ENCODE assay signal across 30 cellular contexts in genomic region chr21:32381571-32381970, GRCh38. TPM values are rescaled to one million over a fixed set of nuclear protein-coding genes. Genes with fewer than 3 reads are reported as not detected.
DNase-seq lines count a peak whose midpoint lies in the region; ATAC-seq and TF ChIP-seq lines count a peak whose summit lies in the region.
"Had no signal": no experiment of that assay in that cellular context is flagged by ENCODE, and none has a peak within 500 bp of the region (broad histone marks: within the 10 kb centered on the region; RNA-seq: fewer than 3 reads in every experiment).

No MANE protein-coding gene starts in this region.

- H3K27me3 Mint-ChIP-seq in osteocyte (ENCODE audit: unreplicated experiment) (no peaks in the 10 kb centered on the region), endodermal cell (ENCODE audit: insufficient read depth) (no peaks in the 10 kb centered on the region)
- H3K27me3 Mint-ChIP-seq in activated T-helper 1 cell treated with anti-CD3 and anti-CD28 coated beads, Interleukin-12 subunit alpha, Interleukin-12 subunit beta, Interleukin-2, Interleukin-4 antibody, amounts not matched to agents 30 ng/mL and 10 ng/mL and 1 ng/mL, durations not matched to agents 14 hours and 24 hours and 36 hours (ENCODE audit: insufficient read depth), result no peaks in the 10 kb centered on the region
- H3K27me3 Mint-ChIP-seq: stimulated activated naive B cell treated with anti-CD40 and anti-IgM and Interleukin-4, amounts not matched to agents 10 μg/mL and 1 μg/mL and 100 μg/mL, for 72 hours had no signal

- H3K36me3 ChIP-seq in SK-N-SH (replicated peaks in 1 of 2; ENCODE audit: control insufficient read depth in 1 of 2, insufficient read depth in 2 of 2, low read length in 1 of 2) (peaks cover 67 to 74% of the 10 kb centered on the region in 2 experiments), vagina (peaks cover 0 to 62% of the 10 kb centered on the region in 2 donors), endodermal cell (ENCODE audit: control insufficient read depth, insufficient read depth, low read length) (peaks cover 79% of the 10 kb centered on the region)

- TF ChIP-seq RAD21 in SK-N-SH (IDR thresholded peaks at IDR 0.05; ENCODE audit: low read length), result no peak

- TF ChIP-seq EP300 in SK-N-SH (IDR thresholded peaks at IDR 0.05; ENCODE audit: borderline replicate concordance in 1 of 2, low read depth in 1 of 2, low read length in 1 of 2), result no peak

- H3K9ac ChIP-seq in SK-N-SH, result peak overlapping the region; percentile 17; the same call in 1 of the 2 replicates
- no peak overlapping the region for H3K9ac ChIP-seq in endodermal cell (ENCODE audit: extremely low read depth, low read length, poor library complexity, severe bottlenecking)

- peak overlapping the region; percentile 48; the same call in 1 of the 2 replicates for H3K4me2 ChIP-seq in SK-N-SH
- H3K4me2 ChIP-seq: GM23338 had no signal

- WGBS in SK-N-SH (ENCODE audit: low lambda C conversion rate), result 79% methylated on average over 6 of the region's 6 CpGs
- 94 to 100% methylated on average over 5 to 6 of the region's 6 CpGs for WGBS in endodermal cell (ENCODE audit: insufficient coverage in 1 of 2, insufficient read length in 1 of 2), 2 experiments

- TF ChIP-seq POLR2A in vagina (IDR thresholded peaks at IDR 0.05), result no peak

- no peaks in the 10 kb centered on the region for H3K9me3 Mint-ChIP-seq in osteocyte (ENCODE audit: unreplicated experiment)
- no peaks in the 10 kb centered on the region for H3K9me3 Mint-ChIP-seq in activated T-helper 1 cell treated with anti-CD3 and anti-CD28 coated beads, Interleukin-12 subunit alpha, Interleukin-12 subunit beta, Interleukin-2, Interleukin-4 antibody, amounts not matched to agents 30 ng/mL and 10 ng/mL and 1 ng/mL, durations not matched to agents 14 hours and 24 hours and 36 hours
- no peaks in the 10 kb centered on the region for H3K9me3 Mint-ChIP-seq in endodermal cell
- H3K9me3 Mint-ChIP-seq: activated T-cell treated with anti-CD3 and anti-CD28 coated beads, Interleukin-2, amount 50 U/mL, for 72 hours; GM23338; stimulated activated naive B cell treated with anti-CD40 and anti-IgM and Interleukin-4, amounts not matched to agents 10 μg/mL and 1 μg/mL and 100 μg/mL, for 72 hours; T-helper 1 cell treated with Interleukin-12 subunit alpha and Interleukin-12 subunit beta and Interleukin-4 antibody, amounts not matched to agents 30 μg/mL and 1 μg/mL, for 36 hours had no signal

- no peak overlapping the region for H2AFZ ChIP-seq in SK-N-SH (ENCODE audit: low read depth)
- H2AFZ ChIP-seq: GM23338 had no signal

- no peak for TF ChIP-seq CTCF in SK-N-SH (IDR thresholded peaks at IDR 0.05)
- TF ChIP-seq CTCF in osteocyte (IDR thresholded peaks at IDR 0.05), result no peak
- TF ChIP-seq CTCF in vagina (IDR thresholded peaks at IDR 0.05), result no peak
- no peak for TF ChIP-seq CTCF in endodermal cell (conservative IDR thresholded peaks at IDR 0.05)

- peaks cover 6% of the 10 kb centered on the region; the same call in 1 of the 2 replicates for H4K20me1 ChIP-seq in SK-N-SH (ENCODE audit: insufficient read depth)

- no peaks in the 10 kb centered on the region for H3K27me3 ChIP-seq in SK-N-SH (ENCODE audit: insufficient read depth)
- no peaks in the 10 kb centered on the region for H3K27me3 ChIP-seq in vagina
- no peaks in the 10 kb centered on the region for H3K27me3 ChIP-seq in endodermal cell (ENCODE audit: control insufficient read depth, insufficient read depth, low read length, poor library complexity, severe bottlenecking)
- H3K27me3 ChIP-seq: body of pancreas, upper lobe of left lung had no signal

- intact Hi-C loops in vagina (cut with DNase I), result no loop called here
- intact Hi-C loops in activated T-helper 1 cell treated with anti-CD3 and anti-CD28 coated beads, Interleukin-12 subunit alpha, Interleukin-12 subunit beta, Interleukin-2, Interleukin-4 antibody, amounts not matched to agents 30 ng/mL and 10 ng/mL and 1 ng/mL, durations not matched to agents 14 hours and 24 hours and 36 hours (cut with micrococcal nuclease), result no loop called here

- H3F3A ChIP-seq in SK-N-SH (replicated peaks; ENCODE audit: insufficient read depth), result peaks cover 14% of the 10 kb centered on the region

- CTCF ChIA-PET in SK-N-SH (lab: Yijun Ruan, JAX), result no interaction called here

- peaks cover 55% of the 10 kb centered on the region for H3K36me3 Mint-ChIP-seq in osteocyte (ENCODE audit: unreplicated experiment)
- H3K36me3 Mint-ChIP-seq in activated T-helper 1 cell treated with anti-CD3 and anti-CD28 coated beads, Interleukin-12 subunit alpha, Interleukin-12 subunit beta, Interleukin-2, Interleukin-4 antibody, amounts not matched to agents 30 ng/mL and 10 ng/mL and 1 ng/mL, durations not matched to agents 14 hours and 24 hours and 36 hours (ENCODE audit: low read depth), result peaks cover 36% of the 10 kb centered on the region
- H3K36me3 Mint-ChIP-seq in endodermal cell (ENCODE audit: low read depth), result peaks cover 71% of the 10 kb centered on the region

- H3K9me2 ChIP-seq in SK-N-SH, result no peaks in the 10 kb centered on the region

- H3K4me1 Mint-ChIP-seq in osteocyte (ENCODE audit: unreplicated experiment), result peaks cover 20% of the 10 kb centered on the region
- peaks cover 9% of the 10 kb centered on the region for H3K4me1 Mint-ChIP-seq in activated T-helper 1 cell treated with anti-CD3 and anti-CD28 coated beads, Interleukin-12 subunit alpha, Interleukin-12 subunit beta, Interleukin-2, Interleukin-4 antibody, amounts not matched to agents 30 ng/mL and 10 ng/mL and 1 ng/mL, durations not matched to agents 14 hours and 24 hours and 36 hours (ENCODE audit: low read depth)
- H3K4me1 Mint-ChIP-seq in endodermal cell, result no peaks in the 10 kb centered on the region
- H3K4me1 Mint-ChIP-seq: GM23338 had no signal

- H3K27ac ChIP-seq in SK-N-SH (ENCODE audit: low read depth in 2 of 2, low read length in 1 of 2) (peak overlapping the region; percentile 1 to 82; a peak in 3 of 4 replicates), epithelial cell of prostate (peak overlapping the region; percentile 77), vagina (peak overlapping the region; percentile 35), endodermal cell (ENCODE audit: low read depth, low read length) (no peak overlapping the region)
- H3K27ac ChIP-seq: 22Rv1, C4-2B, SK-N-MC, upper lobe of left lung had no signal

- no peaks in the 10 kb centered on the region for H3K9me3 ChIP-seq in SK-N-SH
- H3K9me3 ChIP-seq in vagina, result no peaks in the 10 kb centered on the region
- no peaks in the 10 kb centered on the region for H3K9me3 ChIP-seq in endodermal cell (ENCODE audit: control insufficient read depth, low read length)
- H3K9me3 ChIP-seq: body of pancreas, Caco-2, upper lobe of left lung had no signal

- peak overlapping the region; percentile 65 for H3K27ac Mint-ChIP-seq in osteocyte (ENCODE audit: unreplicated experiment)
- H3K27ac Mint-ChIP-seq in activated T-helper 1 cell treated with anti-CD3 and anti-CD28 coated beads, Interleukin-12 subunit alpha, Interleukin-12 subunit beta, Interleukin-2, Interleukin-4 antibody, amounts not matched to agents 30 ng/mL and 10 ng/mL and 1 ng/mL, durations not matched to agents 14 hours and 24 hours and 36 hours, result no peak overlapping the region
- H3K27ac Mint-ChIP-seq in endodermal cell, result no peak overlapping the region
- H3K27ac Mint-ChIP-seq: GM23338; stimulated activated naive B cell treated with anti-CD40 and anti-IgM and Interleukin-4, amounts not matched to agents 10 μg/mL and 1 μg/mL and 100 μg/mL, for 72 hours; T-helper 1 cell treated with Interleukin-12 subunit alpha and Interleukin-12 subunit beta and Interleukin-4 antibody, amounts not matched to agents 30 μg/mL and 1 μg/mL, for 36 hours had no signal

- DNase-seq in SK-N-SH (no peak), epithelial cell of prostate (ENCODE audit: low read depth, low spot score) (no peak), osteocyte (ENCODE audit: extremely low spot score, unreplicated experiment) (no peak), vagina (ENCODE audit: extremely low spot score in 2 of 2) (no peak), DMS153 (lab: John Stamatoyannopoulos, UW) (no peak), endodermal cell (no peak)
- DNase-seq in activated T-helper 1 cell treated with anti-CD3 and anti-CD28 coated beads, Interleukin-12 subunit alpha, Interleukin-12 subunit beta, Interleukin-2, Interleukin-4 antibody, amounts not matched to agents 30 ng/mL and 10 ng/mL and 1 ng/mL, durations not matched to agents 14 hours and 24 hours and 36 hours (ENCODE audit: low spot score), result no peak
- DNase-seq: activated CD4-positive, alpha-beta T cell treated with anti-CD3 and anti-CD28 coated beads, Interleukin-2, amount 50 U/mL, for 4 hours; activated naive CD4-positive, alpha-beta T cell treated with Interleukin-2 at 50 U/mL for 16 hours; activated T-cell treated with anti-CD3 and anti-CD28 coated beads, Interleukin-2, amount 50 U/mL, for 72 hours; body of pancreas; Caco-2; effector CD4-positive, alpha-beta T cell; mesenchymal stem cell; NCI-H1092; NCI-H1694; NCI-H510A; stimulated activated naive B cell treated with anti-CD40 and anti-IgM and Interleukin-4, amounts not matched to agents 10 μg/mL and 1 μg/mL and 100 μg/mL, for 72 hours; substantia nigra; upper lobe of left lung had no signal

- peaks cover 88% of the 10 kb centered on the region for H3K79me2 ChIP-seq in SK-N-SH (ENCODE audit: insufficient read depth)

- peaks cover 4 to 21% of the 10 kb centered on the region in 2 experiments for H3K4me1 ChIP-seq in SK-N-SH (ENCODE audit: control insufficient read depth in 1 of 2, insufficient read depth in 2 of 2, low read depth in 1 of 2, low read length in 1 of 2)
- H3K4me1 ChIP-seq in vagina, result peaks cover 21% of the 10 kb centered on the region
- no peaks in the 10 kb centered on the region for H3K4me1 ChIP-seq in endodermal cell (ENCODE audit: control insufficient read depth, insufficient read depth, low read length)
- H3K4me1 ChIP-seq: Caco-2 had no signal

- no peak overlapping the region for H3K4me3 Mint-ChIP-seq in osteocyte (ENCODE audit: unreplicated experiment)
- no peak overlapping the region for H3K4me3 Mint-ChIP-seq in activated T-helper 1 cell treated with anti-CD3 and anti-CD28 coated beads, Interleukin-12 subunit alpha, Interleukin-12 subunit beta, Interleukin-2, Interleukin-4 antibody, amounts not matched to agents 30 ng/mL and 10 ng/mL and 1 ng/mL, durations not matched to agents 14 hours and 24 hours and 36 hours
- H3K4me3 Mint-ChIP-seq in endodermal cell, result no peak overlapping the region
- H3K4me3 Mint-ChIP-seq: activated T-cell treated with anti-CD3 and anti-CD28 coated beads, Interleukin-2, amount 50 U/mL, for 72 hours; GM23338; stimulated activated naive B cell treated with anti-CD40 and anti-IgM and Interleukin-4, amounts not matched to agents 10 μg/mL and 1 μg/mL and 100 μg/mL, for 72 hours; T-helper 1 cell treated with Interleukin-12 subunit alpha and Interleukin-12 subunit beta and Interleukin-4 antibody, amounts not matched to agents 30 μg/mL and 1 μg/mL, for 36 hours had no signal

- POLR2A ChIA-PET in SK-N-SH (lab: Yijun Ruan, JAX), result no interaction called here

- H3K4me3 ChIP-seq in SK-N-SH (ENCODE audit: low read depth in 2 of 2, low read length in 1 of 2) (no peak overlapping the region), vagina (no peak overlapping the region), endodermal cell (ENCODE audit: low read length) (no peak overlapping the region)
- H3K4me3 ChIP-seq: body of pancreas, GM23338, SK-N-MC, skin epidermis, upper lobe of left lung had no signal

- ATAC-seq in SK-N-SH treated with all-trans-retinoic acid at 6 μM for 48 hours, result no peak; the same call in 2 of the 3 replicates
- ATAC-seq: activated T-cell treated with anti-CD3 and anti-CD28 coated beads, Interleukin-2, amount 50 U/mL, for 72 hours; body of pancreas; GM23338; left lobe of liver; stimulated activated naive B cell treated with anti-CD40 and anti-IgM and Interleukin-4, amounts not matched to agents 10 μg/mL and 1 μg/mL and 100 μg/mL, for 72 hours had no signal

RNA-seq across cellular contexts. Expression of gene URB1, which starts 11.2 kb away (rescaled TPM):
- polyA plus RNA-seq in SK-N-SH (2012; rRNA removed), result 9.9 and 12.5 TPM in 2 replicates
- 4.7 and 6.4 TPM in 2 replicates for polyA plus RNA-seq in SK-N-SH (2012; cell fraction: cytosol; rRNA removed)
- polyA plus RNA-seq in SK-N-SH (2012; cell fraction: nucleus; rRNA removed), result 19.7 and 25.3 TPM in 2 replicates
- total RNA-seq in osteocyte, result 15.4 and 17.3 TPM in 2 replicates
- 23.8 TPM for total RNA-seq in vagina
- total RNA-seq in activated T-helper 1 cell treated with anti-CD3 and anti-CD28 coated beads, Interleukin-12 subunit alpha, Interleukin-12 subunit beta, Interleukin-2, Interleukin-4 antibody, amounts not matched to agents 30 ng/mL and 10 ng/mL and 1 ng/mL, durations not matched to agents 14 hours and 24 hours and 36 hours, result 42.1 and 42.8 TPM in 2 replicates
- total RNA-seq in endodermal cell, result 10 to 100 TPM in 1 of 2 donors, 1 to 10 TPM in 1; 9.4 to 14.0 TPM
- polyA plus RNA-seq in endodermal cell (2013, experiment 1 of 2), result 9.7 TPM
- polyA plus RNA-seq in endodermal cell (2013, experiment 2 of 2), result 9.0 TPM

RNA-seq across cellular contexts. Expression of gene EVA1C, which starts 30.9 kb away (rescaled TPM):
- polyA plus RNA-seq in SK-N-SH (2012; rRNA removed), result 9.5 and 10.1 TPM in 2 replicates
- 9.0 and 9.9 TPM in 2 replicates for polyA plus RNA-seq in SK-N-SH (2012; cell fraction: cytosol; rRNA removed)
- polyA plus RNA-seq in SK-N-SH (2012; cell fraction: nucleus; rRNA removed), result 11.5 and 12.6 TPM in 2 replicates
- total RNA-seq in osteocyte, result 3.0 and 3.2 TPM in 2 replicates
- total RNA-seq in vagina, result 66.5 TPM
- 6.2 and 7.6 TPM in 2 replicates for total RNA-seq in activated T-helper 1 cell treated with anti-CD3 and anti-CD28 coated beads, Interleukin-12 subunit alpha, Interleukin-12 subunit beta, Interleukin-2, Interleukin-4 antibody, amounts not matched to agents 30 ng/mL and 10 ng/mL and 1 ng/mL, durations not matched to agents 14 hours and 24 hours and 36 hours
- total RNA-seq in endodermal cell, result under 1 TPM in 1 of 2 donors, not detected in 1; 0.68 TPM
- 1.1 TPM for polyA plus RNA-seq in endodermal cell (2013, experiment 1 of 2)
- 0.95 TPM for polyA plus RNA-seq in endodermal cell (2013, experiment 2 of 2)
- total RNA-seq: Caco-2, G401, HT1080 had no signal
